In genomic region chr9:115373710-115374045, GRCh38 we compare ENCODE assay signal across 21 cellular contexts.
DNase-seq lines count a peak whose midpoint lies in the region; ATAC-seq, FAIRE-seq and TF ChIP-seq lines count a peak whose summit lies in the region.
"Had no signal": no experiment of that assay in that cellular context is flagged by ENCODE, and none has a peak within 500 bp of the region (broad histone marks: within the 10 kb centered on the region; RNA-seq: fewer than 3 reads in every experiment).

No MANE protein-coding gene starts in this region.

- H3K4me3 ChIP-seq in astrocyte (ENCODE audit: insufficient read depth, low read depth, low read length) (no peak overlapping the region), testis (no peak overlapping the region)
- H3K4me3 ChIP-seq: adrenal gland, heart left ventricle, psoas muscle, thoracic aorta had no signal

- no peaks in the 10 kb centered on the region for H3K27me3 Mint-ChIP-seq in astrocyte (ENCODE audit: low read depth, unreplicated experiment)
- H3K27me3 Mint-ChIP-seq in osteocyte (ENCODE audit: unreplicated experiment), result no peaks in the 10 kb centered on the region
- H3K27me3 Mint-ChIP-seq: memory B cell had no signal

- H3K4me1 Mint-ChIP-seq in astrocyte (ENCODE audit: low read depth, unreplicated experiment) (peaks cover 34% of the 10 kb centered on the region), osteocyte (ENCODE audit: unreplicated experiment) (peaks cover 46% of the 10 kb centered on the region)
- H3K4me1 Mint-ChIP-seq: memory B cell, natural killer cell had no signal

- DNase-seq in astrocyte (ENCODE audit: low read depth) (no peak), osteocyte (ENCODE audit: extremely low spot score, unreplicated experiment) (no peak), NCI-H1092 (lab: John Stamatoyannopoulos, UW) (no peak), iPS-NIHi11 (ENCODE audit: low spot score) (no peak), testis (no peak)
- DNase-seq: activated CD8-positive, alpha-beta memory T cell treated with anti-CD3 and anti-CD28 coated beads, Interleukin-2, amount 50 U/mL, for 4 hours; activated effector memory CD4-positive, alpha-beta T cell treated with anti-CD3 and anti-CD28 coated beads, Interleukin-2, amount 50 U/mL, for 16 hours; adrenal gland; central memory CD4-positive, alpha-beta T cell; heart left ventricle; natural killer cell; NCI-H1048; NCI-H2107; NCI-H526; psoas muscle had no signal

- TF ChIP-seq POLR2A in testis (IDR thresholded peaks at IDR 0.05), result no peak

- H3K36me3 ChIP-seq in astrocyte (ENCODE audit: insufficient read depth, low read length), result no peaks in the 10 kb centered on the region
- H3K36me3 ChIP-seq in testis (ENCODE audit: low read depth, missing control alignments), result no peaks in the 10 kb centered on the region
- H3K36me3 ChIP-seq: adrenal gland, heart left ventricle, thoracic aorta had no signal

- H4K20me1 ChIP-seq in astrocyte (ENCODE audit: insufficient read depth, low read length), result no peaks in the 10 kb centered on the region

- H3K9me3 ChIP-seq in astrocyte (ENCODE audit: insufficient read depth, low read depth, low read length) (no peaks in the 10 kb centered on the region), testis (no peaks in the 10 kb centered on the region)
- H3K9me3 ChIP-seq: adrenal gland, psoas muscle, thoracic aorta had no signal

- H3K27ac ChIP-seq in astrocyte (ENCODE audit: low read depth, low read length) (peak overlapping the region; percentile 88), testis (no peak overlapping the region)
- H3K27ac ChIP-seq: adrenal gland, heart left ventricle, psoas muscle, thoracic aorta had no signal

- peaks cover 3% of the 10 kb centered on the region for H3K36me3 Mint-ChIP-seq in astrocyte (ENCODE audit: low read depth, unreplicated experiment)
- H3K36me3 Mint-ChIP-seq in osteocyte (ENCODE audit: unreplicated experiment), result no peaks in the 10 kb centered on the region
- H3K36me3 Mint-ChIP-seq: memory B cell, natural killer cell had no signal

- peaks cover 19% of the 10 kb centered on the region for H3K4me1 ChIP-seq in astrocyte (ENCODE audit: insufficient read depth, low read length)
- H3K4me1 ChIP-seq in testis, result no peaks in the 10 kb centered on the region
- H3K4me1 ChIP-seq: adrenal gland, psoas muscle had no signal

- H3K4me2 ChIP-seq in astrocyte (ENCODE audit: low read length), result peak overlapping the region; percentile 23

- FAIRE-seq in astrocyte (lab: Jason Lieb, UNC), result no peak

- no peaks in the 10 kb centered on the region for H3K27me3 ChIP-seq in astrocyte (ENCODE audit: insufficient read depth, low read length)
- H3K27me3 ChIP-seq in testis, result no peaks in the 10 kb centered on the region
- H3K27me3 ChIP-seq: adrenal gland, heart left ventricle had no signal

- no peak overlapping the region for H2AFZ ChIP-seq in astrocyte (ENCODE audit: low read depth, low read length)

- peak overlapping the region; percentile 96 for H3K27ac Mint-ChIP-seq in astrocyte (ENCODE audit: unreplicated experiment)
- peak overlapping the region; percentile 68 for H3K27ac Mint-ChIP-seq in osteocyte (ENCODE audit: unreplicated experiment)
- H3K27ac Mint-ChIP-seq: activated CD4-positive, alpha-beta T cell treated with anti-CD3 and anti-CD28 coated beads for 36 hours; memory B cell; natural killer cell had no signal

- intact Hi-C loops in testis (cut with DNase I; ENCODE audit: low total_unique reads), result no loop called here

- H3K9me3 Mint-ChIP-seq in astrocyte (ENCODE audit: unreplicated experiment), result peaks cover 6% of the 10 kb centered on the region
- no peaks in the 10 kb centered on the region for H3K9me3 Mint-ChIP-seq in osteocyte (ENCODE audit: unreplicated experiment)

- peak overlapping the region; percentile 52 for H3K9ac ChIP-seq in astrocyte (ENCODE audit: low read length)

- no peak overlapping the region for H3K4me3 Mint-ChIP-seq in astrocyte (ENCODE audit: unreplicated experiment)
- no peak overlapping the region for H3K4me3 Mint-ChIP-seq in osteocyte (ENCODE audit: unreplicated experiment)
- H3K4me3 Mint-ChIP-seq: activated CD4-positive, alpha-beta T cell treated with anti-CD3 and anti-CD28 coated beads for 36 hours; memory B cell; natural killer cell had no signal

- TF ChIP-seq CTCF in astrocyte (IDR thresholded peaks at IDR 0.05; ENCODE audit: insufficient read depth, low read depth, low read length) (no peak), osteocyte (IDR thresholded peaks at IDR 0.05) (no peak), testis (IDR thresholded peaks at IDR 0.05) (no peak)

- ATAC-seq in GM19395 (IDR thresholded peaks at IDR 0.05; ENCODE audit: unreplicated experiment) (peak; percentile 22), HG03095 (IDR thresholded peaks at IDR 0.05; ENCODE audit: unreplicated experiment) (peak; percentile 10), GM21786 (IDR thresholded peaks at IDR 0.05; ENCODE audit: unreplicated experiment) (no peak)
- ATAC-seq: heart left ventricle, natural killer cell, psoas muscle had no signal

- no peaks in the 10 kb centered on the region for H3K79me2 ChIP-seq in astrocyte (ENCODE audit: insufficient read depth, low read length)
